Comparison of ENCODE assay signal across 8 cellular contexts in the genomic region with DNA sequence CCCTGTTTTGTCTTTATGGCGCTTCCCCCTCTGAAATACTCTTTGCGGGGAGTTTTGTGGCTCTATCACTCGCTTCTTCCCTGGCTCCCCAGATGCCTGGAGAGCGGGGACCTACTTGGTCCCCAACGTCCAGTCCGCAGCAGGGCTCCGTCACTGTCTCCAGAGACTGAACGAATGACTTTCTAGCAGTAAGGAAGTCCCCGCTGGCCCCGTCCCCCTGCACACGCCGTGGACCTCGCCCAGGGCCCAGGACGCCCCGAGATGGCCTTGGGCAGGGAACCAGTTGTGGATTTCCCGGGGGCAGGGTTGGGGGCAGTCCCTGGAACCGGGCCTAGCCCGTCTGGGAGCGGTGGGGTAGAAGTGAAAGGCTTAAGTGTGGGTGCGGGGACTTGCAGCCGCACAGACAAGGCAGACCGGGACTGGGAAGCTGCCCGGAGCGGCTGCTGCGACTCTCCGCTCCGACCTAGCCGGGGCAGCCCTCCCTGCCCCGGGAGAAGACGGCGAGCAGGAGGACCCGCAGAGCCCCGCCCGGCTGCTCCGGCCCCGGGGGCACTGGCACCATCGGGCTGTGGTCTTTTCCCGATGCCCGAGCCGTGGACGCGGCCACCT. TPM values are rescaled to one million over a fixed set of nuclear protein-coding genes. Genes with fewer than 3 reads are reported as not detected.
A peak's percentile ranks its signal among the peaks of the same experiment; 100 is the strongest.
DNase-seq lines count a peak whose midpoint lies in the region; ATAC-seq and TF ChIP-seq lines count a peak whose summit lies in the region.

No MANE protein-coding gene starts in this region.

- no peak for TF ChIP-seq CTCF in kidney epithelial cell (IDR thresholded peaks at IDR 0.05; ENCODE audit: insufficient read depth, low read length, poor library complexity, severe bottlenecking)

- H3K4me1 Mint-ChIP-seq in T-helper 2 cell treated with Interferon-gamma antibody and Interleukin-4, amounts not matched to agents 5 μg/mL and 100 μg/mL, for 36 hours (ENCODE audit: low read depth), result peaks cover 28% of the 10 kb centered on the region

- no peaks in the 10 kb centered on the region for H3K9me3 Mint-ChIP-seq in T-helper 2 cell treated with Interferon-gamma antibody and Interleukin-4, amounts not matched to agents 5 μg/mL and 100 μg/mL, for 36 hours

- H3K27ac Mint-ChIP-seq in T-helper 2 cell treated with Interferon-gamma antibody and Interleukin-4, amounts not matched to agents 5 μg/mL and 100 μg/mL, for 36 hours, result peak overlapping the region; percentile 22

- ATAC-seq in GM19467 (IDR thresholded peaks at IDR 0.05; ENCODE audit: unreplicated experiment), result peak; percentile 21
- ATAC-seq in HG03469 (IDR thresholded peaks at IDR 0.05; ENCODE audit: unreplicated experiment), result peak; percentile 12

- H3K4me3 Mint-ChIP-seq in T-helper 2 cell treated with Interferon-gamma antibody and Interleukin-4, amounts not matched to agents 5 μg/mL and 100 μg/mL, for 36 hours, result peak overlapping the region; percentile 79

- H3K27me3 Mint-ChIP-seq in T-helper 2 cell treated with Interferon-gamma antibody and Interleukin-4, amounts not matched to agents 5 μg/mL and 100 μg/mL, for 36 hours (ENCODE audit: low read depth), result peaks cover 82% of the 10 kb centered on the region

- no peaks in the 10 kb centered on the region for H3K27me3 ChIP-seq in kidney epithelial cell (ENCODE audit: control insufficient read depth, insufficient read depth, low read length)

- H3K36me3 Mint-ChIP-seq in T-helper 2 cell treated with Interferon-gamma antibody and Interleukin-4, amounts not matched to agents 5 μg/mL and 100 μg/mL, for 36 hours (ENCODE audit: low read depth), result peaks cover 2% of the 10 kb centered on the region

- peak overlapping the region; percentile 56 for H3K4me3 ChIP-seq in kidney epithelial cell (ENCODE audit: low read depth, low read length)

- DNase-seq in Caki2 (ENCODE audit: low read depth), result peak; percentile 64
- DNase-seq in T-helper 2 cell treated with Interferon-gamma antibody and Interleukin-4, amounts not matched to agents 5 μg/mL and 100 μg/mL, for 36 hours (ENCODE audit: low spot score), result peak; percentile 18
- DNase-seq in caudate nucleus (lab: John Stamatoyannopoulos, UW), result peak in 36 of 61 donors; percentile 26 to 80 (median 61)
- DNase-seq in kidney epithelial cell (ENCODE audit: low read depth), result no peak
- DNase-seq in stimulated activated CD4-positive, alpha-beta T cell treated with anti-CD3 and anti-CD28 coated beads, Interleukin-4, amount 100 ng/mL, for 24 hours, result peak; percentile 27
- no peak for DNase-seq in HK-2 (ENCODE audit: unreplicated experiment)

- H3K27ac ChIP-seq in caudate nucleus (ENCODE audit: low read depth, low read length), result peak overlapping the region; percentile 80

- in situ Hi-C loops in Caki2 (cut with HindIII; ENCODE audit: low pct_unique_long_range_greater_than_20kb, low sequenced_read_pairs), result no loop called here

- no peaks in the 10 kb centered on the region for H3K36me3 ChIP-seq in kidney epithelial cell (ENCODE audit: control insufficient read depth, insufficient read depth, low read length)

RNA-seq across cellular contexts. Expression of a gene that starts 0.8 kb away (rescaled TPM):
- 7.5 and 37.2 TPM in 2 replicates for total RNA-seq in Caki2 (2014; rRNA removed; shearing (Covaris generic); ENCODE audit: low replicate concordance)
- total RNA-seq in kidney epithelial cell, result 6.5 and 6.6 TPM in 2 replicates

Comparison
In these comparisons a context has a peak if more than half of its experiments do, and no peak if none do; other contexts are left out.
1. DNase-seq: peak in Caki2 (single experiment), T-helper 2 cell treated with Interferon-gamma antibody and Interleukin-4, amounts not matched to agents 5 μg/mL and 100 μg/mL, for 36 hours (single experiment), caudate nucleus (36 of 61) and stimulated activated CD4-positive, alpha-beta T cell treated with anti-CD3 and anti-CD28 coated beads, Interleukin-4, amount 100 ng/mL, for 24 hours (single experiment); none in kidney epithelial cell (single experiment) and HK-2 (single experiment).